ENCODE assay signal across 20 cellular contexts in genomic region chr11:20522536-20522935, GRCh38.
"Had no signal": no experiment of that assay in that cellular context is flagged by ENCODE, and none has a peak within 500 bp of the region (broad histone marks: within the 10 kb centered on the region; RNA-seq: fewer than 3 reads in every experiment).

No MANE protein-coding gene starts in this region.

- H3K36me3 ChIP-seq: esophagus muscularis mucosa, gastroesophageal sphincter, heart right ventricle, lower lobe of right lung had no signal

- H3K4me3 ChIP-seq: esophagus muscularis mucosa, gastroesophageal sphincter, heart right ventricle, lower lobe of right lung had no signal

- H3K9me3 ChIP-seq: esophagus muscularis mucosa, gastroesophageal sphincter, heart right ventricle, lower lobe of right lung had no signal

- H3K4me1 ChIP-seq: esophagus muscularis mucosa, gastroesophageal sphincter, heart right ventricle, lower lobe of right lung had no signal

- H3K9me3 Mint-ChIP-seq: activated naive CD4-positive, alpha-beta T cell treated with anti-CD3 and anti-CD28 coated beads, Interleukin-2, amount 50 U/mL, for 72 hours; activated T-helper 1 cell treated with anti-CD3 and anti-CD28 coated beads, Interleukin-12 subunit alpha, Interleukin-12 subunit beta, Interleukin-2, Interleukin-4 antibody, amounts not matched to agents 30 ng/mL and 10 ng/mL and 1 ng/mL, durations not matched to agents 14 hours and 24 hours and 36 hours; mesothelial cell of epicardium; natural killer cell treated with Interleukin-12 subunit alpha and Interleukin-12 subunit beta and Interleukin-15 and Interleukin-18, amount 100 ng/mL, for 72 hours had no signal

- H3K27ac Mint-ChIP-seq: activated CD4-positive, alpha-beta T cell treated with anti-CD3 and anti-CD28 coated beads for 36 hours; activated naive CD4-positive, alpha-beta T cell treated with anti-CD3 and anti-CD28 coated beads, Interleukin-2, amount 50 U/mL, for 72 hours; activated T-helper 1 cell treated with anti-CD3 and anti-CD28 coated beads, Interleukin-12 subunit alpha, Interleukin-12 subunit beta, Interleukin-2, Interleukin-4 antibody, amounts not matched to agents 30 ng/mL and 10 ng/mL and 1 ng/mL, durations not matched to agents 14 hours and 24 hours and 36 hours; mesothelial cell of epicardium; natural killer cell treated with Interleukin-12 subunit alpha and Interleukin-12 subunit beta and Interleukin-15 and Interleukin-18, amount 100 ng/mL, for 72 hours had no signal

- H3K36me3 Mint-ChIP-seq: activated naive CD4-positive, alpha-beta T cell treated with anti-CD3 and anti-CD28 coated beads, Interleukin-2, amount 50 U/mL, for 72 hours; mesothelial cell of epicardium; natural killer cell treated with Interleukin-12 subunit alpha and Interleukin-12 subunit beta and Interleukin-15 and Interleukin-18, amount 100 ng/mL, for 72 hours had no signal

- H3K27ac ChIP-seq: esophagus muscularis mucosa, gastroesophageal sphincter, heart right ventricle, lower lobe of right lung had no signal

- DNase-seq: activated CD4-positive, alpha-beta T cell treated with anti-CD3 and anti-CD28 coated beads for 36 hours; activated CD4-positive, alpha-beta T cell treated with anti-CD3 and anti-CD28 coated beads, Interleukin-2, amount 50 U/mL, for 48 hours; activated gamma-delta T cell treated with Interleukin-2 at 50 U/mL for 16 hours; activated T-cell treated with anti-CD3 and anti-CD28 coated beads for 4 hours; effector CD8-positive, alpha-beta T cell; heart right ventricle; islet precursor cell; left colon; lower lobe of right lung; occipital lobe; retina; stimulated activated CD8-positive, alpha-beta memory T cell treated with anti-CD3 and anti-CD28 coated beads, Interleukin-4, amount 100 ng/mL, for 48 hours; stimulated activated naive CD4-positive, alpha-beta T cell; T-helper 2 cell had no signal

- H3K27me3 ChIP-seq: esophagus muscularis mucosa, gastroesophageal sphincter had no signal

- H3K4me1 Mint-ChIP-seq: activated CD4-positive, alpha-beta T cell treated with anti-CD3 and anti-CD28 coated beads for 36 hours; mesothelial cell of epicardium had no signal

- ATAC-seq: activated CD4-positive, alpha-beta T cell treated with anti-CD3 and anti-CD28 coated beads for 36 hours; activated naive CD4-positive, alpha-beta T cell treated with anti-CD3 and anti-CD28 coated beads, Interleukin-2, amount 50 U/mL, for 72 hours; gastroesophageal sphincter; heart right ventricle; left colon; lower lobe of right lung; natural killer cell treated with Interleukin-12 subunit alpha and Interleukin-12 subunit beta and Interleukin-15 and Interleukin-18, amount 100 ng/mL, for 72 hours had no signal

- H3K4me3 Mint-ChIP-seq: activated CD4-positive, alpha-beta T cell treated with anti-CD3 and anti-CD28 coated beads for 36 hours; activated T-helper 1 cell treated with anti-CD3 and anti-CD28 coated beads, Interleukin-12 subunit alpha, Interleukin-12 subunit beta, Interleukin-2, Interleukin-4 antibody, amounts not matched to agents 30 ng/mL and 10 ng/mL and 1 ng/mL, durations not matched to agents 14 hours and 24 hours and 36 hours; mesothelial cell of epicardium; natural killer cell treated with Interleukin-12 subunit alpha and Interleukin-12 subunit beta and Interleukin-15 and Interleukin-18, amount 100 ng/mL, for 72 hours had no signal
